In genomic region chr7:930975-931758, GRCh38 we compare ENCODE assay signal across 17 cellular contexts. TPM values are rescaled to one million over a fixed set of nuclear protein-coding genes. Genes with fewer than 3 reads are reported as not detected.
DNase-seq lines count a peak whose midpoint lies in the region; ATAC-seq and TF ChIP-seq lines count a peak whose summit lies in the region.
"Had no signal": no experiment of that assay in that cellular context is flagged by ENCODE, and none has a peak within 500 bp of the region (broad histone marks: within the 10 kb centered on the region; RNA-seq: fewer than 3 reads in every experiment).

No MANE protein-coding gene starts in this region.

- H3K9me3 ChIP-seq in right cardiac atrium (ENCODE audit: control insufficient read depth, low read length) = no peaks in the 10 kb centered on the region
- H3K9me3 ChIP-seq in spleen = no peaks in the 10 kb centered on the region
- H3K9me3 ChIP-seq: heart left ventricle had no signal

- intact Hi-C loops in activated CD4-positive, alpha-beta T cell treated with anti-CD3 and anti-CD28 coated beads for 36 hours (cut with DNase I, micrococcal nuclease) = no loop called here
- intact Hi-C loops in right cardiac atrium (cut with DNase I) = no loop called here
- intact Hi-C loops in spleen (cut with DNase I; ENCODE audit: low total_unique reads) = no loop called here

- peaks cover 23% of the 10 kb centered on the region for H3K4me1 Mint-ChIP-seq in activated CD4-positive, alpha-beta T cell treated with anti-CD3 and anti-CD28 coated beads for 36 hours
- H3K4me1 Mint-ChIP-seq in T-cell = peaks cover 0 to 21% (median 10%) of the 10 kb centered on the region in 3 donors

- TF ChIP-seq POLR2A in spleen (IDR thresholded peaks at IDR 0.05) = no peak

- H3K27ac ChIP-seq in right cardiac atrium (ENCODE audit: low read length) (no peak overlapping the region), spleen (peak overlapping the region in 3 of 8 donors; percentile 40 to 57 (median 50))
- H3K27ac ChIP-seq: epithelial cell of prostate, heart left ventricle had no signal

- POLR2A ChIA-PET in activated CD4-positive, alpha-beta T cell treated with anti-CD3 and anti-CD28 coated beads for 36 hours (lab: Charles Lee) = interaction anchor here (0.6 kb wide), 1 partner anchor 33 kb away, joined by 3 read pairs; no protein-coding TSS in a partner anchor
- POLR2A ChIA-PET in T-cell (lab: Charles Lee) = no interaction called here

- no peaks in the 10 kb centered on the region for H3K27me3 ChIP-seq in right cardiac atrium (ENCODE audit: control insufficient read depth, insufficient read depth)
- peaks cover 0 to 6% (median 0%) of the 10 kb centered on the region in 7 donors for H3K27me3 ChIP-seq in spleen (replicated peaks in 1 of 7)
- H3K27me3 ChIP-seq: heart left ventricle had no signal

- H3K4me1 ChIP-seq in right cardiac atrium (ENCODE audit: control insufficient read depth, insufficient read depth, low read length) (no peaks in the 10 kb centered on the region), spleen (peaks cover 0 to 63% (median 6%) of the 10 kb centered on the region in 6 donors)

- H3K4me3 Mint-ChIP-seq in activated CD4-positive, alpha-beta T cell treated with anti-CD3 and anti-CD28 coated beads for 36 hours = no peak overlapping the region
- no peak overlapping the region for H3K4me3 Mint-ChIP-seq in T-cell
- H3K4me3 Mint-ChIP-seq: activated naive CD8-positive, alpha-beta T cell; nephron had no signal

- H3K4me3 ChIP-seq in right cardiac atrium (ENCODE audit: low read length) (no peak overlapping the region), spleen (no peak overlapping the region)
- H3K4me3 ChIP-seq: heart left ventricle had no signal

- CTCF ChIA-PET in activated CD4-positive, alpha-beta T cell treated with anti-CD3 and anti-CD28 coated beads for 36 hours (lab: Charles Lee) = interaction anchor here (0.9 kb wide), 1 partner anchor 10 kb away, joined by 4 read pairs; no protein-coding TSS in a partner anchor
- CTCF ChIA-PET in T-cell (lab: Charles Lee) = no interaction called here

- no peaks in the 10 kb centered on the region for H3K27me3 Mint-ChIP-seq in activated CD4-positive, alpha-beta T cell treated with anti-CD3 and anti-CD28 coated beads for 36 hours
- H3K27me3 Mint-ChIP-seq in T-cell = no peaks in the 10 kb centered on the region
- H3K27me3 Mint-ChIP-seq: activated naive CD8-positive, alpha-beta T cell had no signal

- H3K36me3 ChIP-seq in spleen = peaks cover 0 to 23% (median 0%) of the 10 kb centered on the region in 6 donors
- H3K36me3 ChIP-seq: heart left ventricle had no signal

- no peaks in the 10 kb centered on the region for H3K36me3 Mint-ChIP-seq in activated CD4-positive, alpha-beta T cell treated with anti-CD3 and anti-CD28 coated beads for 36 hours (ENCODE audit: low read depth)
- no peaks in the 10 kb centered on the region for H3K36me3 Mint-ChIP-seq in T-cell

- TF ChIP-seq CTCF in spleen (IDR thresholded peaks at IDR 0.05 in 8 of 11, conservative IDR thresholded peaks at IDR 0.05 in 3 of 11) = no peak

- ATAC-seq in activated CD4-positive, alpha-beta T cell treated with anti-CD3 and anti-CD28 coated beads for 36 hours = no peak
- ATAC-seq in right cardiac atrium = no peak
- ATAC-seq in T-cell (replicated peaks in 1 of 4) = no peak
- ATAC-seq: heart left ventricle had no signal

- H3K27ac Mint-ChIP-seq in activated CD4-positive, alpha-beta T cell treated with anti-CD3 and anti-CD28 coated beads for 36 hours = no peak overlapping the region
- H3K27ac Mint-ChIP-seq in T-cell = no peak overlapping the region

- 68% methylated on average over 29 of the region's 29 CpGs for WGBS in right cardiac atrium
- WGBS in spleen, 5 donors = 44 to 71% (median 54%) methylated on average over 29 of the region's 29 CpGs

- H3K9me3 Mint-ChIP-seq in activated CD4-positive, alpha-beta T cell treated with anti-CD3 and anti-CD28 coated beads for 36 hours (ENCODE audit: low read depth) = no peaks in the 10 kb centered on the region
- H3K9me3 Mint-ChIP-seq in T-cell = no peaks in the 10 kb centered on the region
- H3K9me3 Mint-ChIP-seq: nephron had no signal

- peak; percentile 2 for DNase-seq in activated CD4-positive, alpha-beta T cell treated with anti-CD3 and anti-CD28 coated beads for 36 hours
- DNase-seq in activated CD4-positive, alpha-beta T cell treated with anti-CD3 and anti-CD28 coated beads for 48 hours = no peak
- DNase-seq in NOMO-1 treated with dmso at 0.1 percent for 144 hours (lab: John Stamatoyannopoulos, UW; ENCODE audit: unreplicated experiment) = peak; percentile 68
- peak; percentile 4 to 47 (median 40) for DNase-seq in right cardiac atrium
- DNase-seq in spleen = peak; percentile 47
- DNase-seq in T-cell = no peak
- DNase-seq in NCI-H524 treated with DMSO at 0.1 percent for 48 hours (lab: John Stamatoyannopoulos, UW) = no peak
- DNase-seq in pons (ENCODE audit: low spot score) = no peak
- DNase-seq: 8988T, Karpas-422, NCI-H187, NCI-H69 had no signal

RNA-seq across cellular contexts. Expression of gene ADAP1, which starts 23.3 kb away (rescaled TPM):
- total RNA-seq in activated CD4-positive, alpha-beta T cell treated with anti-CD3 and anti-CD28 coated beads for 36 hours = 10 to 100 TPM; 13.1 to 14.8 TPM
- 1 to 10 TPM; 4.8 to 7.1 (median 6.4) TPM for total RNA-seq in right cardiac atrium
- 8.4 TPM for polyA plus RNA-seq in right cardiac atrium
- 10 to 100 TPM; 18.1 to 35.4 (median 25.7) TPM for total RNA-seq in spleen
- polyA plus RNA-seq in spleen = 10 to 100 TPM in 2 of 3 donors, 1 to 10 TPM in 1; 8.7 to 38.6 (median 12.8) TPM
- 10 to 100 TPM; 10.6 to 26.9 (median 23.5) TPM for total RNA-seq in T-cell

RNA-seq across cellular contexts. Expression of gene COX19, which starts 44.2 kb away (rescaled TPM):
- total RNA-seq in activated CD4-positive, alpha-beta T cell treated with anti-CD3 and anti-CD28 coated beads for 36 hours = 10 to 100 TPM; 11.3 to 14.6 TPM
- 1 to 10 TPM; 6.3 to 8.8 (median 7.8) TPM for total RNA-seq in right cardiac atrium
- polyA plus RNA-seq in right cardiac atrium = 5.8 TPM
- 10 to 100 TPM; 12.4 to 29.1 (median 18.9) TPM for total RNA-seq in spleen
- polyA plus RNA-seq in spleen = 1 to 10 TPM; 7.1 to 8.9 (median 7.2) TPM
- total RNA-seq in T-cell = 10 to 100 TPM; 38.0 to 50.9 (median 43.7) TPM

RNA-seq across cellular contexts. Expression of gene CYP2W1, which starts 51.8 kb away (rescaled TPM):
- not detected for total RNA-seq in activated CD4-positive, alpha-beta T cell treated with anti-CD3 and anti-CD28 coated beads for 36 hours
- not detected for total RNA-seq in right cardiac atrium
- not detected for polyA plus RNA-seq in right cardiac atrium
- 1 to 10 TPM in 1 of 7 donors, under 1 TPM in 4, not detected in 2; 0.13 to 1.2 (median 0.51) TPM for total RNA-seq in spleen
- polyA plus RNA-seq in spleen = under 1 TPM; 0.05 to 0.80 (median 0.28) TPM
- under 1 TPM in 1 of 5 donors, not detected in 4; 0.19 TPM for total RNA-seq in T-cell
- total RNA-seq: activated CD8-positive, alpha-beta memory T cell treated with anti-CD3 and anti-CD28 coated beads for 36 hours; heart left ventricle had no signal
- polyA plus RNA-seq: heart left ventricle had no signal

RNA-seq across cellular contexts. Expression of gene GET4, which starts 54.8 kb away (rescaled TPM):
- 10 to 100 TPM; 17.7 to 29.7 TPM for total RNA-seq in activated CD4-positive, alpha-beta T cell treated with anti-CD3 and anti-CD28 coated beads for 36 hours
- total RNA-seq in right cardiac atrium (10 to 100 TPM; 20.1 to 23.6 (median 22.2) TPM), spleen (10 to 100 TPM; 25.4 to 39.5 (median 34.4) TPM), T-cell (10 to 100 TPM; 52.2 to 76.4 (median 54.7) TPM)
- polyA plus RNA-seq in right cardiac atrium (22.2 TPM), spleen (10 to 100 TPM; 40.0 to 63.0 (median 53.9) TPM)

Comparison
In these comparisons a context has a peak if more than half of its experiments do, and no peak if none do; other contexts are left out.
1. DNase-seq: peak in activated CD4-positive, alpha-beta T cell treated with anti-CD3 and anti-CD28 coated beads for 36 hours (single experiment), NOMO-1 treated with dmso at 0.1 percent for 144 hours (single experiment), right cardiac atrium (3 of 3) and spleen (single experiment); none in activated CD4-positive, alpha-beta T cell treated with anti-CD3 and anti-CD28 coated beads for 48 hours (single experiment), T-cell (0 of 34), NCI-H524 treated with DMSO at 0.1 percent for 48 hours (single experiment) and pons (single experiment).